Comparison of ENCODE assay signal across 12 cellular contexts in the genomic region with DNA sequence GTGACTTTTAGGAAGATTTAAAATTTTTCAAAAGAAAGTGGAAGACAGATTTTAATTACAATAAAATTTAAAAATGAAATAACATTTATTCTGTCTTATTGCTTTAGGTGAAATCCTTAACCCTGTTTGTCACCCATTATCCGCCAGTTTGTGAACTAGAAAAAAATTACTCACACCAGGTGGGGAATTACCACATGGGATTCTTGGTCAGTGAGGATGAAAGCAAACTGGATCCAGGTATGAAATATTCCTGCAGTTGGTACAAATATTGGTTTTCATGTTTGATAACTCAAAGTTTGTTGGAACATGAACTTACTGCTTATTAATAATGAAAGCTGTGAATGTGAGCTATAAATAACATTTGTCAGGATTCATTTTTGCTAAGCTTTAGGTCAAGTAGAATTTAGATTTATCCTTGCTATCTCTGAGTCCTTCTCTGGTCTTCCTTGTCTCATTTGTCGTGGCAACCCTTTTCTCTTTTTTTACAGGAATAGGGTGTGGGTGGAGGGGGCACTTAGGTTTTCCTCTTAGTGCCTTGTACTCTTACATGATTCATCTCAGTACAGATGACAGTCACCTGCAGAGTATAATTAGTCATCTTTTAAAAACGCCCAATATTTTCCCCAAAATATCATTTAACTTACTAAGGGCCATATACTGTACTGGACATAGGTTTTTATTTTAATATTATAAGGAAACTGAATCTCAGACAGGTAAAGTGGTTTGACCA.
A peak's percentile ranks its signal among the peaks of the same experiment; 100 is the strongest.
DNase-seq lines count a peak whose midpoint lies in the region; ATAC-seq and TF ChIP-seq lines count a peak whose summit lies in the region.
"Had no signal": no experiment of that assay in that cellular context is flagged by ENCODE, and none has a peak within 500 bp of the region (broad histone marks: within the 10 kb centered on the region; RNA-seq: fewer than 3 reads in every experiment).

No MANE protein-coding gene starts in this region.

- H3K27ac Mint-ChIP-seq in activated CD4-positive, alpha-beta memory T cell treated with anti-CD3 and anti-CD28 coated beads for 36 hours = no peak overlapping the region
- H3K27ac Mint-ChIP-seq in activated CD4-positive, alpha-beta memory T cell treated with anti-CD3 and anti-CD28 coated beads, Interleukin-2, amount 10 ng/mL, durations not matched to agents 7 days and 5 days = no peak overlapping the region

- no peak overlapping the region for H3K4me3 ChIP-seq in left lung
- H3K4me3 ChIP-seq: colonic mucosa, right atrium auricular region, transverse colon had no signal

- intact Hi-C loops in activated CD4-positive, alpha-beta memory T cell treated with anti-CD3 and anti-CD28 coated beads for 36 hours (cut with micrococcal nuclease) = loop anchor here (2.0 to 5.0 kb wide), 4 partner anchors 98 to 422 kb away; no protein-coding TSS in a partner anchor
- intact Hi-C loops in left lung (cut with DNase I) = no loop called here

- no peaks in the 10 kb centered on the region for H3K27me3 Mint-ChIP-seq in activated CD4-positive, alpha-beta memory T cell treated with anti-CD3 and anti-CD28 coated beads for 36 hours
- H3K27me3 Mint-ChIP-seq in activated CD4-positive, alpha-beta memory T cell treated with anti-CD3 and anti-CD28 coated beads, Interleukin-2, amount 10 ng/mL, durations not matched to agents 7 days and 5 days = no peaks in the 10 kb centered on the region

- H3K4me1 Mint-ChIP-seq in activated CD4-positive, alpha-beta memory T cell treated with anti-CD3 and anti-CD28 coated beads for 36 hours (ENCODE audit: low read depth) = peaks cover 48% of the 10 kb centered on the region
- peaks cover 40% of the 10 kb centered on the region for H3K4me1 Mint-ChIP-seq in activated CD4-positive, alpha-beta memory T cell treated with anti-CD3 and anti-CD28 coated beads, Interleukin-2, amount 10 ng/mL, durations not matched to agents 7 days and 5 days

- TF ChIP-seq CTCF in GM20000 (IDR thresholded peaks at IDR 0.05; ENCODE audit: extremely low read depth, missing control alignments) (no peak), left lung (IDR thresholded peaks at IDR 0.05) (no peak)

- CTCF ChIA-PET in activated CD4-positive, alpha-beta memory T cell treated with anti-CD3 and anti-CD28 coated beads for 36 hours (lab: Charles Lee) = no interaction called here
- CTCF ChIA-PET in activated CD4-positive, alpha-beta memory T cell treated with anti-CD3 and anti-CD28 coated beads, Interleukin-2, amount 10 ng/mL, durations not matched to agents 7 days and 5 days (lab: Charles Lee) = no interaction called here

- POLR2A ChIA-PET in activated CD4-positive, alpha-beta memory T cell treated with anti-CD3 and anti-CD28 coated beads for 36 hours (lab: Charles Lee) = interaction anchor here (1.0 kb wide), 1 partner anchor 110 kb away, joined by 3 read pairs; no protein-coding TSS in a partner anchor
- POLR2A ChIA-PET in activated CD4-positive, alpha-beta memory T cell treated with anti-CD3 and anti-CD28 coated beads, Interleukin-2, amount 10 ng/mL, durations not matched to agents 7 days and 5 days (lab: Charles Lee) = no interaction called here

- DNase-seq in activated CD4-positive, alpha-beta memory T cell treated with anti-CD3 and anti-CD28 coated beads for 36 hours = peak; percentile 41
- no peak for DNase-seq in activated CD4-positive, alpha-beta memory T cell treated with anti-CD3 and anti-CD28 coated beads, Interleukin-2, amount 10 ng/mL, durations not matched to agents 7 days and 5 days
- peak; percentile 8 for DNase-seq in GM20000 (ENCODE audit: low spot score)
- DNase-seq in caudate nucleus (lab: John Stamatoyannopoulos, UW) = peak in 4 of 61 donors; percentile 0 to 48 (median 19)
- no peak for DNase-seq in middle frontal gyrus (ENCODE audit: extremely low spot score, low spot score)
- no peak for DNase-seq in left lung
- no peak for DNase-seq in NOMO-1 treated with dmso at 0.1 percent for 144 hours (lab: John Stamatoyannopoulos, UW; ENCODE audit: unreplicated experiment)
- DNase-seq: colonic mucosa, NCI-H69, transverse colon had no signal

- no peaks in the 10 kb centered on the region for H3K9me3 ChIP-seq in left lung
- H3K9me3 ChIP-seq: colonic mucosa, right atrium auricular region, transverse colon had no signal

- H3K4me3 Mint-ChIP-seq in activated CD4-positive, alpha-beta memory T cell treated with anti-CD3 and anti-CD28 coated beads for 36 hours = no peak overlapping the region
- no peak overlapping the region for H3K4me3 Mint-ChIP-seq in activated CD4-positive, alpha-beta memory T cell treated with anti-CD3 and anti-CD28 coated beads, Interleukin-2, amount 10 ng/mL, durations not matched to agents 7 days and 5 days

- no peaks in the 10 kb centered on the region for H3K9me3 Mint-ChIP-seq in activated CD4-positive, alpha-beta memory T cell treated with anti-CD3 and anti-CD28 coated beads for 36 hours
- H3K9me3 Mint-ChIP-seq in activated CD4-positive, alpha-beta memory T cell treated with anti-CD3 and anti-CD28 coated beads, Interleukin-2, amount 10 ng/mL, durations not matched to agents 7 days and 5 days = peaks cover 3% of the 10 kb centered on the region

- peaks cover 19% of the 10 kb centered on the region for H3K36me3 Mint-ChIP-seq in activated CD4-positive, alpha-beta memory T cell treated with anti-CD3 and anti-CD28 coated beads for 36 hours
- peaks cover 56% of the 10 kb centered on the region for H3K36me3 Mint-ChIP-seq in activated CD4-positive, alpha-beta memory T cell treated with anti-CD3 and anti-CD28 coated beads, Interleukin-2, amount 10 ng/mL, durations not matched to agents 7 days and 5 days (ENCODE audit: low read depth)

- peaks cover 0 to 5% of the 10 kb centered on the region in 2 donors for H3K36me3 ChIP-seq in left lung
- H3K36me3 ChIP-seq: colonic mucosa, right atrium auricular region had no signal

- H3K27ac ChIP-seq in caudate nucleus (ENCODE audit: low read depth, low read length) (peak overlapping the region; percentile 46), left lung (no peak overlapping the region)
- H3K27ac ChIP-seq: colonic mucosa, right atrium auricular region, transverse colon had no signal

- H3K4me1 ChIP-seq in left lung = peaks cover 0 to 13% of the 10 kb centered on the region in 2 donors
- H3K4me1 ChIP-seq: colonic mucosa, right atrium auricular region had no signal

- no peaks in the 10 kb centered on the region for H3K27me3 ChIP-seq in left lung
- H3K27me3 ChIP-seq: colonic mucosa, right atrium auricular region, transverse colon had no signal

- ATAC-seq in HG03097 (IDR thresholded peaks at IDR 0.05; ENCODE audit: low FRiP score, unreplicated experiment) (peak; percentile 56), left lung (no peak)

Comparison
In these comparisons a context has a peak if more than half of its experiments do, and no peak if none do; other contexts are left out.
1. DNase-seq: peak in activated CD4-positive, alpha-beta memory T cell treated with anti-CD3 and anti-CD28 coated beads for 36 hours (single experiment) and GM20000 (single experiment); none in activated CD4-positive, alpha-beta memory T cell treated with anti-CD3 and anti-CD28 coated beads, Interleukin-2, amount 10 ng/mL, durations not matched to agents 7 days and 5 days (single experiment), middle frontal gyrus (single experiment), left lung (0 of 2) and NOMO-1 treated with dmso at 0.1 percent for 144 hours (single experiment).